Comparison of ENCODE assay signal across 9 cellular contexts in genomic region chrX:131728295-131729145, GRCh38.
DNase-seq lines count a peak whose midpoint lies in the region; ATAC-seq and TF ChIP-seq lines count a peak whose summit lies in the region.
"Had no signal": no experiment of that assay in that cellular context is flagged by ENCODE, and none has a peak within 500 bp of the region (broad histone marks: within the 10 kb centered on the region; RNA-seq: fewer than 3 reads in every experiment).

No MANE protein-coding gene starts in this region.

- peak overlapping the region; percentile 88 for H3K9ac ChIP-seq in adipocyte (ENCODE audit: low read length)

- H3K4me2 ChIP-seq in hepatocyte, result no peak overlapping the region

- no peaks in the 10 kb centered on the region for H3K27me3 ChIP-seq in adipocyte (replicated peaks; ENCODE audit: control insufficient read depth, insufficient read depth, low read length)
- no peaks in the 10 kb centered on the region for H3K27me3 ChIP-seq in neuron (ENCODE audit: insufficient read depth, low read length)
- H3K27me3 ChIP-seq in hepatocyte, result no peaks in the 10 kb centered on the region
- H3K27me3 ChIP-seq: cardiac muscle cell had no signal

- H3K27ac ChIP-seq in hepatocyte, result no peak overlapping the region
- H3K27ac ChIP-seq: cardiac muscle cell had no signal

- peak overlapping the region; percentile 59 for H3K4me3 ChIP-seq in GM12875 (ENCODE audit: low read depth, low read length)
- peak overlapping the region; percentile 82 for H3K4me3 ChIP-seq in adipocyte (ENCODE audit: low read length)
- peak overlapping the region; percentile 60 for H3K4me3 ChIP-seq in neuron (ENCODE audit: low read length)
- no peak overlapping the region for H3K4me3 ChIP-seq in hepatocyte
- H3K4me3 ChIP-seq: cardiac muscle cell had no signal

- H3K79me2 ChIP-seq in hepatocyte, result no peaks in the 10 kb centered on the region

- peak; percentile 53 for ATAC-seq in HG03108 (IDR thresholded peaks at IDR 0.05; ENCODE audit: unreplicated experiment)

- no peaks in the 10 kb centered on the region for H3K36me3 ChIP-seq in adipocyte (ENCODE audit: control insufficient read depth, insufficient read depth, low read length, severe bottlenecking)
- no peaks in the 10 kb centered on the region for H3K36me3 ChIP-seq in neuron (ENCODE audit: insufficient read depth, low read length)
- H3K36me3 ChIP-seq in hepatocyte (replicated peaks; ENCODE audit: insufficient read depth, low read depth), result no peaks in the 10 kb centered on the region

- peaks cover 13% of the 10 kb centered on the region for H3K9me3 ChIP-seq in adipocyte (ENCODE audit: control insufficient read depth, low read length)
- peaks cover 6% of the 10 kb centered on the region for H3K9me3 ChIP-seq in neuron (ENCODE audit: low read length)
- H3K9me3 ChIP-seq in hepatocyte (ENCODE audit: low read depth), result no peaks in the 10 kb centered on the region

- no peaks in the 10 kb centered on the region for H3K9me2 ChIP-seq in hepatocyte (replicated peaks; ENCODE audit: insufficient read depth)

- TF ChIP-seq CTCF in GM12875 (IDR thresholded peaks at IDR 0.05; ENCODE audit: borderline replicate concordance, insufficient read depth, low read depth, low read length) (peak; percentile 33; the same call in 1 of the 2 replicates), hepatocyte (IDR thresholded peaks at IDR 0.05; ENCODE audit: poor library complexity) (no peak)

- H2AFZ ChIP-seq in neuron (ENCODE audit: low read depth, low read length) (no peak overlapping the region), hepatocyte (no peak overlapping the region)

- 84% methylated on average over 19 of the region's 19 CpGs for whole genome bisulfite sequencing in hepatocyte (ENCODE audit: low lambda C conversion rate, missing lambda C conversion rate)

- H3K4me1 ChIP-seq in adipocyte (ENCODE audit: control insufficient read depth, insufficient read depth, low read length) (peaks cover 6% of the 10 kb centered on the region), neuron (ENCODE audit: insufficient read depth, low read length) (peaks cover 2% of the 10 kb centered on the region), hepatocyte (ENCODE audit: insufficient read depth) (no peaks in the 10 kb centered on the region)

- peak; percentile 90 for DNase-seq in adipocyte (ENCODE audit: low read depth)
- DNase-seq in activated naive CD4-positive, alpha-beta T cell treated with Interleukin-2 at 50 U/mL for 16 hours, result no peak
- no peak for DNase-seq in activated CD4-positive, alpha-beta T cell treated with anti-CD3 and anti-CD28 coated beads for 1 hour
- DNase-seq in hepatocyte (ENCODE audit: low spot score), result no peak
- no peak for DNase-seq in COLO668 (lab: John Stamatoyannopoulos, UW; ENCODE audit: unreplicated experiment)

- no peaks in the 10 kb centered on the region for H4K20me1 ChIP-seq in hepatocyte (ENCODE audit: insufficient read depth, poor library complexity, severe bottlenecking)
